8 cellular contexts compared by ENCODE assay signal in genomic region chr19:57769345-57770131, GRCh38. TPM values are rescaled to one million over a fixed set of nuclear protein-coding genes. Genes with fewer than 3 reads are reported as not detected.
DNase-seq lines count a peak whose midpoint lies in the region; ATAC-seq and TF ChIP-seq lines count a peak whose summit lies in the region.

TSS of gene ZNF586 (plus strand) at chr19:57769676. CDS start at chr19:57769843, 167 bp downstream.

- TF ChIP-seq POLR2A in Raji (IDR thresholded peaks at IDR 0.05; ENCODE audit: insufficient read depth, low read depth, low read length), result peak; percentile 81

- peak; percentile 98 for ATAC-seq in GM21529 (IDR thresholded peaks at IDR 0.05; ENCODE audit: unreplicated experiment)
- ATAC-seq in stimulated activated naive CD8-positive, alpha-beta T cell treated with anti-CD3 and anti-CD28 coated beads, Interleukin-15, Interleukin-2, amounts not matched to agents 100 U/mL and 50 U/mL, for 24 hours, result peak; percentile 100

- H3K4me3 ChIP-seq in fibroblast of pulmonary artery (replicated peaks; ENCODE audit: low read depth, low read length), result peak within 1 kb of the TSS; percentile 86

- H3K9me3 Mint-ChIP-seq in IgD-negative memory B cell (peaks cover 10 to 17% (median 13%) of the 10 kb centered on the region in 3 donors), nephron (peaks cover 59% of the 10 kb centered on the region)
- H3K9me3 Mint-ChIP-seq in activated T-helper 2 cell treated with anti-CD3 and anti-CD28 coated beads, Interferon-gamma antibody, Interleukin-2, Interleukin-4, amounts not matched to agents 10 μg/mL and 5 μg/mL and 100 μg/mL, durations not matched to agents 14 hours and 24 hours and 36 hours, result peaks cover 64% of the 10 kb centered on the region

- TF ChIP-seq CTCF in fibroblast of pulmonary artery (IDR thresholded peaks at IDR 0.05; ENCODE audit: low read length, missing control alignments), result no peak
- no peak for TF ChIP-seq CTCF in nephron (IDR thresholded peaks at IDR 0.05; ENCODE audit: unreplicated experiment in 3 of 3)

- H3K27me3 Mint-ChIP-seq in IgD-negative memory B cell, result no peaks in the 10 kb centered on the region
- H3K27me3 Mint-ChIP-seq in activated T-helper 2 cell treated with anti-CD3 and anti-CD28 coated beads, Interferon-gamma antibody, Interleukin-2, Interleukin-4, amounts not matched to agents 10 μg/mL and 5 μg/mL and 100 μg/mL, durations not matched to agents 14 hours and 24 hours and 36 hours (ENCODE audit: low read depth), result no peaks in the 10 kb centered on the region
- H3K27me3 Mint-ChIP-seq in nephron (ENCODE audit: low read depth), result no peaks in the 10 kb centered on the region

- peaks cover 23 to 29% (median 25%) of the 10 kb centered on the region in 3 donors for H3K4me1 Mint-ChIP-seq in IgD-negative memory B cell
- peaks cover 8% of the 10 kb centered on the region for H3K4me1 Mint-ChIP-seq in activated T-helper 2 cell treated with anti-CD3 and anti-CD28 coated beads, Interferon-gamma antibody, Interleukin-2, Interleukin-4, amounts not matched to agents 10 μg/mL and 5 μg/mL and 100 μg/mL, durations not matched to agents 14 hours and 24 hours and 36 hours (ENCODE audit: low read depth)
- H3K4me1 Mint-ChIP-seq in nephron, result peaks cover 6% of the 10 kb centered on the region

- H3K4me3 Mint-ChIP-seq in IgD-negative memory B cell (peak within 1 kb of the TSS; percentile 91 to 99 (median 96)), nephron (peak within 1 kb of the TSS; percentile 97 to 98 (median 98))
- H3K4me3 Mint-ChIP-seq in activated T-helper 2 cell treated with anti-CD3 and anti-CD28 coated beads, Interferon-gamma antibody, Interleukin-2, Interleukin-4, amounts not matched to agents 10 μg/mL and 5 μg/mL and 100 μg/mL, durations not matched to agents 14 hours and 24 hours and 36 hours (ENCODE audit: low read depth), result peak within 1 kb of the TSS; percentile 89

- DNase-seq in DMS153 (lab: John Stamatoyannopoulos, UW) (peak; percentile 79), fibroblast of pulmonary artery (ENCODE audit: low read depth) (peak; percentile 95)
- peak; percentile 82 for DNase-seq in activated T-helper 2 cell treated with anti-CD3 and anti-CD28 coated beads, Interferon-gamma antibody, Interleukin-2, Interleukin-4, amounts not matched to agents 10 μg/mL and 5 μg/mL and 100 μg/mL, durations not matched to agents 14 hours and 24 hours and 36 hours (ENCODE audit: low spot score)
- DNase-seq in stimulated activated naive CD8-positive, alpha-beta T cell treated with anti-CD3 and anti-CD28 coated beads, Interleukin-15, Interleukin-2, amounts not matched to agents 100 U/mL and 50 U/mL, for 24 hours, result peak; percentile 86

- peaks cover 14% of the 10 kb centered on the region for H3K36me3 Mint-ChIP-seq in IgD-negative memory B cell
- H3K36me3 Mint-ChIP-seq in activated T-helper 2 cell treated with anti-CD3 and anti-CD28 coated beads, Interferon-gamma antibody, Interleukin-2, Interleukin-4, amounts not matched to agents 10 μg/mL and 5 μg/mL and 100 μg/mL, durations not matched to agents 14 hours and 24 hours and 36 hours (ENCODE audit: low read depth), result peaks cover 63% of the 10 kb centered on the region
- H3K36me3 Mint-ChIP-seq in nephron (ENCODE audit: low read depth), result peaks cover 81% of the 10 kb centered on the region

- H3K27ac Mint-ChIP-seq in IgD-negative memory B cell (peak within 1 kb of the TSS; percentile 60 to 96 (median 92)), nephron (peak within 1 kb of the TSS; percentile 62 to 94 (median 74))
- peak within 1 kb of the TSS; percentile 85 for H3K27ac Mint-ChIP-seq in activated T-helper 2 cell treated with anti-CD3 and anti-CD28 coated beads, Interferon-gamma antibody, Interleukin-2, Interleukin-4, amounts not matched to agents 10 μg/mL and 5 μg/mL and 100 μg/mL, durations not matched to agents 14 hours and 24 hours and 36 hours

- intact Hi-C loops in activated T-helper 2 cell treated with anti-CD3 and anti-CD28 coated beads, Interferon-gamma antibody, Interleukin-2, Interleukin-4, amounts not matched to agents 10 μg/mL and 5 μg/mL and 100 μg/mL, durations not matched to agents 14 hours and 24 hours and 36 hours (cut with micrococcal nuclease), result loop anchor here (1.0 to 2.0 kb wide), 3 partner anchors 23 to 45 kb away; partner anchors contain the start of genes ZNF552, ZNF671 and ZNF776

RNA-seq across cellular contexts. Expression of gene ZNF586, which starts in this region (rescaled TPM):
- polyA plus RNA-seq in IgD-negative memory B cell, result 19.5 TPM
- 11.4 and 13.4 TPM in 2 replicates for total RNA-seq in activated T-helper 2 cell treated with anti-CD3 and anti-CD28 coated beads, Interferon-gamma antibody, Interleukin-2, Interleukin-4, amounts not matched to agents 10 μg/mL and 5 μg/mL and 100 μg/mL, durations not matched to agents 14 hours and 24 hours and 36 hours

Comparison
In these comparisons a context has a peak if more than half of its experiments do, and no peak if none do; other contexts are left out.
1. Peak in every context shown above with its lines: DNase-seq, ATAC-seq and H3K4me3 ChIP-seq.